ENCODE assay signal across 8 cellular contexts in genomic region chr18:80157708-80158343, GRCh38. TPM values are rescaled to one million over a fixed set of nuclear protein-coding genes. Genes with fewer than 3 reads are reported as not detected.
DNase-seq lines count a peak whose midpoint lies in the region; ATAC-seq, FAIRE-seq and TF ChIP-seq lines count a peak whose summit lies in the region.

No MANE protein-coding gene starts in this region.

- no peak for TF ChIP-seq POLR2A in tibial nerve (IDR thresholded peaks at IDR 0.05)
- TF ChIP-seq POLR2A in GM18505 (IDR thresholded peaks at IDR 0.05; ENCODE audit: borderline replicate concordance, extremely low read depth, insufficient read depth, insufficient read length) = no peak

- CTCF ChIA-PET in PC-9 (lab: Charles Lee) = no interaction called here

- no peaks in the 10 kb centered on the region for H3K9me3 ChIP-seq in PC-9 (ENCODE audit: insufficient read depth, low read depth)
- H3K9me3 ChIP-seq in parathyroid adenoma (ENCODE audit: control insufficient read depth, low read length) = no peaks in the 10 kb centered on the region
- H3K9me3 ChIP-seq in tibial nerve = no peaks in the 10 kb centered on the region

- H3K79me2 ChIP-seq in PC-9 (ENCODE audit: low read depth) = no peaks in the 10 kb centered on the region
- no peaks in the 10 kb centered on the region for H3K79me2 ChIP-seq in parathyroid adenoma

- H3K36me3 ChIP-seq in PC-9 (ENCODE audit: low read depth) (peaks cover 12% of the 10 kb centered on the region; the same call in 1 of the 2 replicates), parathyroid adenoma (ENCODE audit: control insufficient read depth, insufficient read depth, low read length) (no peaks in the 10 kb centered on the region), tibial nerve (peaks cover 0 to 36% (median 0%) of the 10 kb centered on the region in 3 donors)

- TF ChIP-seq CTCF in PC-9 (conservative IDR thresholded peaks at IDR 0.05) = peak; percentile 93
- peak; percentile 97 for TF ChIP-seq CTCF in parathyroid adenoma (IDR thresholded peaks at IDR 0.05)
- peak; percentile 68 to 99 (median 95) for TF ChIP-seq CTCF in tibial nerve (IDR thresholded peaks at IDR 0.05)

- no peaks in the 10 kb centered on the region for H3K4me1 ChIP-seq in PC-9 (replicated peaks; ENCODE audit: insufficient read depth)
- H3K4me1 ChIP-seq in parathyroid adenoma = peaks cover 4% of the 10 kb centered on the region
- H3K4me1 ChIP-seq in tibial nerve = peaks cover 0 to 13% (median 0%) of the 10 kb centered on the region in 4 donors

- H3K36me3 Mint-ChIP-seq in activated T-helper 17 cell treated with anti-CD3 and anti-CD28 coated beads, Interleukin-2, amount 50 U/mL, for 72 hours (ENCODE audit: low read depth) = no peaks in the 10 kb centered on the region

- no peak overlapping the region for H3K9ac ChIP-seq in parathyroid adenoma

- H3K9me3 Mint-ChIP-seq in activated T-helper 17 cell treated with anti-CD3 and anti-CD28 coated beads, Interleukin-2, amount 50 U/mL, for 72 hours = no peaks in the 10 kb centered on the region

- peaks cover 7% of the 10 kb centered on the region for H3K27me3 Mint-ChIP-seq in activated T-helper 17 cell treated with anti-CD3 and anti-CD28 coated beads, Interleukin-2, amount 50 U/mL, for 72 hours

- BruUV-seq in PC-9 (replicated peaks; lab: Mats Ljungman, UMichigan) = no TSS peak

- H3K4me2 ChIP-seq in PC-9 (no peak overlapping the region), parathyroid adenoma (ENCODE audit: low read length) (peak overlapping the region; percentile 2)

- DNase-seq in DMS79 (lab: John Stamatoyannopoulos, UW) = peak; percentile 18
- DNase-seq in PC-9 = peak; percentile 30 to 39
- peak; percentile 67 to 69 for DNase-seq in frontal cortex (ENCODE audit: low spot score in 2 of 2)
- peak; percentile 79 to 95 for DNase-seq in tibial nerve (ENCODE audit: low spot score in 2 of 2)

- no peak overlapping the region for H3K4me3 ChIP-seq in PC-9
- H3K4me3 ChIP-seq in parathyroid adenoma (ENCODE audit: low read depth, low read length) = no peak overlapping the region
- H3K4me3 ChIP-seq in tibial nerve = no peak overlapping the region

- intact Hi-C loops in PC-9 (cut with micrococcal nuclease; ENCODE audit: unreplicated experiment) = no loop called here

- H3K9me2 ChIP-seq in PC-9 (ENCODE audit: insufficient read depth) = no peaks in the 10 kb centered on the region

- POLR2A ChIA-PET in PC-9 (lab: Charles Lee; ENCODE audit: unreplicated experiment) = no interaction called here

- H3K27ac ChIP-seq in PC-9 (no peak overlapping the region), parathyroid adenoma (no peak overlapping the region), tibial nerve (no peak overlapping the region)

- H3K4me3 Mint-ChIP-seq in activated T-helper 17 cell treated with anti-CD3 and anti-CD28 coated beads, Interleukin-2, amount 50 U/mL, for 72 hours = no peak overlapping the region

- peaks cover 3% of the 10 kb centered on the region; the same call in 1 of the 2 replicates for H4K20me1 ChIP-seq in PC-9 (ENCODE audit: insufficient read depth)

- H3K4me1 Mint-ChIP-seq in activated T-helper 17 cell treated with anti-CD3 and anti-CD28 coated beads, Interleukin-2, amount 50 U/mL, for 72 hours = peaks cover 4% of the 10 kb centered on the region

- no peaks in the 10 kb centered on the region for H3K27me3 ChIP-seq in PC-9 (ENCODE audit: insufficient read depth, low read depth)
- H3K27me3 ChIP-seq in parathyroid adenoma (ENCODE audit: control insufficient read depth, insufficient read depth, low read length) = no peaks in the 10 kb centered on the region
- H3K27me3 ChIP-seq in tibial nerve = no peaks in the 10 kb centered on the region

- no peaks in the 10 kb centered on the region; the same call in 1 of the 2 replicates for H3F3A ChIP-seq in PC-9 (ENCODE audit: insufficient read depth, low read depth)

- no peak for TF ChIP-seq EP300 in tibial nerve (IDR thresholded peaks at IDR 0.05)

- H2AFZ ChIP-seq in PC-9 = no peak overlapping the region
- H2AFZ ChIP-seq in parathyroid adenoma = no peak overlapping the region

- no peak overlapping the region for H3K27ac Mint-ChIP-seq in activated T-helper 17 cell treated with anti-CD3 and anti-CD28 coated beads, Interleukin-2, amount 50 U/mL, for 72 hours

- WGBS in tibial nerve, 2 donors = 25 to 27% methylated on average over 8 of the region's 8 CpGs

- FAIRE-seq in frontal cortex (lab: Jason Lieb, UNC) = peak; percentile 95

- peak; percentile 45 for ATAC-seq in HG03097 (IDR thresholded peaks at IDR 0.05; ENCODE audit: low FRiP score, unreplicated experiment)
- ATAC-seq in activated T-helper 17 cell treated with anti-CD3 and anti-CD28 coated beads, Interleukin-2, amount 50 U/mL, for 72 hours (replicated peaks) = peak; percentile 26
- ATAC-seq in GM18505 (IDR thresholded peaks at IDR 0.05; ENCODE audit: unreplicated experiment) = no peak

RNA-seq across cellular contexts. Expression of gene ADNP2, which starts 48.8 kb away (rescaled TPM):
- total RNA-seq in PC-9 (2021) (12.6 and 13.8 TPM in 2 replicates), frontal cortex (22.0 TPM), tibial nerve (10 to 100 TPM; 16.5 to 21.8 (median 16.8) TPM)
- total RNA-seq in activated T-helper 17 cell treated with anti-CD3 and anti-CD28 coated beads, Interleukin-2, amount 50 U/mL, for 72 hours = 10 to 100 TPM; 31.8 to 34.9 TPM

Comparison
In these comparisons a context has a peak if more than half of its experiments do, and no peak if none do; other contexts are left out.
1. DNase-seq: peak in every context shown above with its lines; median percentile 87 in tibial nerve; 68 in frontal cortex; 34 in PC-9; 18 in DMS79.